In genomic region chr5:111513175-111513520, GRCh38 we compare ENCODE assay signal across 8 cellular contexts. TPM values are rescaled to one million over a fixed set of nuclear protein-coding genes. Genes with fewer than 3 reads are reported as not detected.
DNase-seq lines count a peak whose midpoint lies in the region; ATAC-seq lines count a peak whose summit lies in the region.

No MANE protein-coding gene starts in this region.

- CTCF ChIA-PET in activated CD4-positive, alpha-beta memory T cell treated with anti-CD3 and anti-CD28 coated beads, Interleukin-2, amount 10 ng/mL, durations not matched to agents 7 days and 5 days (lab: Charles Lee): interaction anchor here (1.2 to 2.9 kb wide), 2 partner anchors 18 to 37 kb away, joined by 4 to 21 read pairs; no protein-coding TSS in a partner anchor

- no peak for ATAC-seq in HG03135 (IDR thresholded peaks at IDR 0.05; ENCODE audit: unreplicated experiment)

- H3K4me1 ChIP-seq in iPS-15b (ENCODE audit: control insufficient read depth, insufficient read depth, low read length): no peaks in the 10 kb centered on the region
- H3K4me1 ChIP-seq in subcutaneous abdominal adipose tissue (ENCODE audit: control insufficient read depth in 5 of 5, insufficient read depth in 5 of 5, low read length in 5 of 5): peaks cover 0 to 18% (median 15%) of the 10 kb centered on the region in 5 donors

- H3K9me3 Mint-ChIP-seq in activated CD4-positive, alpha-beta memory T cell treated with anti-CD3 and anti-CD28 coated beads, Interleukin-2, amount 10 ng/mL, durations not matched to agents 7 days and 5 days: no peaks in the 10 kb centered on the region

- H3K9me3 ChIP-seq in iPS-15b (ENCODE audit: control insufficient read depth, insufficient read depth, low read length) (no peaks in the 10 kb centered on the region), subcutaneous abdominal adipose tissue (ENCODE audit: control insufficient read depth in 5 of 5, low read length in 5 of 5) (no peaks in the 10 kb centered on the region)

- POLR2A ChIA-PET in activated CD4-positive, alpha-beta memory T cell treated with anti-CD3 and anti-CD28 coated beads, Interleukin-2, amount 10 ng/mL, durations not matched to agents 7 days and 5 days (lab: Charles Lee): interaction anchor here (0.6 to 4.9 kb wide), 4 partner anchors 9 to 18 kb away, joined by 3 to 36 read pairs (median 18); no protein-coding TSS in a partner anchor

- no peaks in the 10 kb centered on the region for H3K27me3 Mint-ChIP-seq in activated CD4-positive, alpha-beta memory T cell treated with anti-CD3 and anti-CD28 coated beads, Interleukin-2, amount 10 ng/mL, durations not matched to agents 7 days and 5 days

- peak overlapping the region; percentile 55 for H3K27ac ChIP-seq in subcutaneous abdominal adipose tissue (ENCODE audit: low read depth, low read length)

- H3K36me3 ChIP-seq in iPS-15b (ENCODE audit: control insufficient read depth, insufficient read depth, low read length): no peaks in the 10 kb centered on the region
- H3K36me3 ChIP-seq in subcutaneous abdominal adipose tissue (ENCODE audit: control insufficient read depth in 5 of 5, insufficient read depth in 5 of 5, low read length in 5 of 5): no peaks in the 10 kb centered on the region

- peak overlapping the region; percentile 82 for H3K4me3 ChIP-seq in iPS-15b (ENCODE audit: low read depth, low read length)
- peak overlapping the region; percentile 84 to 94 (median 88) for H3K4me3 ChIP-seq in subcutaneous abdominal adipose tissue (ENCODE audit: low read depth in 1 of 5, low read length in 5 of 5)

- H3K4me3 Mint-ChIP-seq in activated CD4-positive, alpha-beta memory T cell treated with anti-CD3 and anti-CD28 coated beads, Interleukin-2, amount 10 ng/mL, durations not matched to agents 7 days and 5 days: peak overlapping the region; percentile 89

- peak overlapping the region; percentile 88 for H3K27ac Mint-ChIP-seq in activated CD4-positive, alpha-beta memory T cell treated with anti-CD3 and anti-CD28 coated beads, Interleukin-2, amount 10 ng/mL, durations not matched to agents 7 days and 5 days

- H3K9ac ChIP-seq in iPS-15b (ENCODE audit: low read depth, low read length) (peak overlapping the region; percentile 73), subcutaneous abdominal adipose tissue (ENCODE audit: low read length in 5 of 5) (peak overlapping the region in 3 of 5 donors; percentile 48 to 87 (median 63))

- H3K36me3 Mint-ChIP-seq in activated CD4-positive, alpha-beta memory T cell treated with anti-CD3 and anti-CD28 coated beads, Interleukin-2, amount 10 ng/mL, durations not matched to agents 7 days and 5 days (ENCODE audit: low read depth): peaks cover 12% of the 10 kb centered on the region

- H3K27me3 ChIP-seq in iPS-15b (ENCODE audit: control insufficient read depth, insufficient read depth, low read length): no peaks in the 10 kb centered on the region
- no peaks in the 10 kb centered on the region for H3K27me3 ChIP-seq in subcutaneous abdominal adipose tissue (ENCODE audit: control insufficient read depth in 5 of 5, insufficient read depth in 4 of 5, low read length in 5 of 5)

- DNase-seq in NCI-H748 (lab: John Stamatoyannopoulos, UW; ENCODE audit: unreplicated experiment) (peak; percentile 46), NCI-H748 treated with DMSO at 0.1 percent for 48 hours (lab: John Stamatoyannopoulos, UW) (no peak), GF-D8 (lab: John Stamatoyannopoulos, UW) (no peak)
- no peak for DNase-seq in activated CD4-positive, alpha-beta memory T cell treated with anti-CD3 and anti-CD28 coated beads, Interleukin-2, amount 10 ng/mL, durations not matched to agents 7 days and 5 days
- no peak for DNase-seq in activated CD4-positive, alpha-beta T cell treated with anti-CD3 and anti-CD28 coated beads, Interleukin-2, amount 50 U/mL, for 1 hour

- peaks cover 40% of the 10 kb centered on the region for H3K4me1 Mint-ChIP-seq in activated CD4-positive, alpha-beta memory T cell treated with anti-CD3 and anti-CD28 coated beads, Interleukin-2, amount 10 ng/mL, durations not matched to agents 7 days and 5 days

RNA-seq across cellular contexts. Expression of gene STARD4, which starts 0.8 kb away (rescaled TPM):
- total RNA-seq in activated CD4-positive, alpha-beta memory T cell treated with anti-CD3 and anti-CD28 coated beads, Interleukin-2, amount 10 ng/mL, durations not matched to agents 7 days and 5 days: 10 to 100 TPM; 71.8 to 74.9 TPM
